In the genomic region with DNA sequence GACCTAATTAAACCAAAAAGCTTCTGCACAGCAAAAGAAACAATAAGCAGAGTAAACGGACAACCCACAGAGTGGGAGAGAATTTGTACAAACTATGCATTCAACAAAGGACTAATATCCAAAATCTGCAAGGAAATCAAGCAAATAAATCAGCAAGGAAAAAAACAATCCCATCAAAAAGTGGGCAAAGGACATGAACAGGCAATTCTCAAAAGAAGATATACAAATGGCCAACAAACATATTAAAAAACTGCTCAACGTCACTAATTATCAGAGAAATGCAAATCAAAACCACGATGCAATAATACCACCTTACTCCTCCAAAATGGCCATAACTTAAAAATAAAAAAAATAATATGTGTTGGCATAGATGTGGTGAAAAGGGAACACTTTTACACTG, we compare ENCODE assay signal across 1 cellular context.
TF ChIP-seq lines count a peak whose summit lies in the region.

No MANE protein-coding gene starts in this region.

TF ChIP-seq in K562, 482 proteins besides CTCF, POLR2A, EP300 and RAD21 (continued from another document):
- no peak for TF ChIP-seq TEAD2 (tag; IDR thresholded peaks at IDR 0.05)
